8 cellular contexts compared by ENCODE assay signal in genomic region chr15:66883322-66883911, GRCh38.
A peak's percentile ranks its signal among the peaks of the same experiment; 100 is the strongest.
DNase-seq lines count a peak whose midpoint lies in the region; ATAC-seq, FAIRE-seq and TF ChIP-seq lines count a peak whose summit lies in the region.

No MANE protein-coding gene starts in this region.

- H3K27ac ChIP-seq in layer of hippocampus (ENCODE audit: low read depth, low read length) (peak overlapping the region; percentile 65), suprapubic skin (peak overlapping the region; percentile 66)

- FAIRE-seq in A204.1 (lab: Jason Lieb, UNC): peak; percentile 96

- no peak for ATAC-seq in activated CD8-positive, alpha-beta T cell treated with anti-CD3 and anti-CD28 coated beads for 36 hours

- H3K9me3 ChIP-seq in suprapubic skin: no peaks in the 10 kb centered on the region

- peaks cover 56% of the 10 kb centered on the region for H3K4me1 Mint-ChIP-seq in chondrocyte (ENCODE audit: low read depth)
- no peaks in the 10 kb centered on the region for H3K4me1 Mint-ChIP-seq in activated naive CD4-positive, alpha-beta T cell treated with anti-CD3 and anti-CD28 coated beads, Interleukin-2, amount 10 ng/mL, durations not matched to agents 7 days and 5 days
- H3K4me1 Mint-ChIP-seq in activated CD8-positive, alpha-beta T cell treated with anti-CD3 and anti-CD28 coated beads for 36 hours (ENCODE audit: low read depth): peaks cover 2% of the 10 kb centered on the region

- intact Hi-C loops in activated CD8-positive, alpha-beta T cell treated with anti-CD3 and anti-CD28 coated beads for 36 hours (cut with micrococcal nuclease): no loop called here

- peak; percentile 100 for DNase-seq in LHCN-M2 (ENCODE audit: low read depth)
- DNase-seq in chondrocyte (ENCODE audit: low spot score): peak; percentile 97
- DNase-seq in suprapubic skin (ENCODE audit: low spot score in 2 of 2): peak; percentile 96 to 97
- DNase-seq in activated naive CD4-positive, alpha-beta T cell treated with anti-CD3 and anti-CD28 coated beads, Interleukin-2, amount 10 ng/mL, durations not matched to agents 7 days and 5 days: no peak
- DNase-seq in GM19238 (ENCODE audit: insufficient read length, low spot score): no peak
- no peak for DNase-seq in activated CD8-positive, alpha-beta T cell treated with anti-CD3 and anti-CD28 coated beads for 36 hours

- H3K27ac Mint-ChIP-seq in chondrocyte (ENCODE audit: unreplicated experiment): peak overlapping the region; percentile 95
- H3K27ac Mint-ChIP-seq in activated naive CD4-positive, alpha-beta T cell treated with anti-CD3 and anti-CD28 coated beads, Interleukin-2, amount 10 ng/mL, durations not matched to agents 7 days and 5 days: no peak overlapping the region
- H3K27ac Mint-ChIP-seq in activated CD8-positive, alpha-beta T cell treated with anti-CD3 and anti-CD28 coated beads for 36 hours: no peak overlapping the region

- H3K27me3 Mint-ChIP-seq in chondrocyte (ENCODE audit: low read depth): no peaks in the 10 kb centered on the region
- H3K27me3 Mint-ChIP-seq in activated naive CD4-positive, alpha-beta T cell treated with anti-CD3 and anti-CD28 coated beads, Interleukin-2, amount 10 ng/mL, durations not matched to agents 7 days and 5 days: peaks cover 49% of the 10 kb centered on the region
- no peaks in the 10 kb centered on the region for H3K27me3 Mint-ChIP-seq in activated CD8-positive, alpha-beta T cell treated with anti-CD3 and anti-CD28 coated beads for 36 hours

- TF ChIP-seq CTCF in chondrocyte (IDR thresholded peaks at IDR 0.05) (no peak), suprapubic skin (IDR thresholded peaks at IDR 0.05) (no peak)
- no peak for TF ChIP-seq CTCF in activated CD8-positive, alpha-beta T cell treated with anti-CD3 and anti-CD28 coated beads for 36 hours (IDR thresholded peaks at IDR 0.05)

- no peak overlapping the region for H3K4me3 ChIP-seq in suprapubic skin

- H3K4me3 Mint-ChIP-seq in chondrocyte (ENCODE audit: unreplicated experiment): no peak overlapping the region
- no peak overlapping the region for H3K4me3 Mint-ChIP-seq in activated naive CD4-positive, alpha-beta T cell treated with anti-CD3 and anti-CD28 coated beads, Interleukin-2, amount 10 ng/mL, durations not matched to agents 7 days and 5 days
- H3K4me3 Mint-ChIP-seq in activated CD8-positive, alpha-beta T cell treated with anti-CD3 and anti-CD28 coated beads for 36 hours: no peak overlapping the region

- CTCF ChIA-PET in activated naive CD4-positive, alpha-beta T cell treated with anti-CD3 and anti-CD28 coated beads, Interleukin-2, amount 10 ng/mL, durations not matched to agents 7 days and 5 days (lab: Charles Lee): interaction anchor here (1.0 kb wide), 1 partner anchor 32 kb away, joined by 5 read pairs; no protein-coding TSS in a partner anchor
- CTCF ChIA-PET in activated CD8-positive, alpha-beta T cell treated with anti-CD3 and anti-CD28 coated beads for 36 hours (lab: Charles Lee): interaction anchor here (1.9 kb wide), 1 partner anchor 10 kb away, joined by 4 read pairs; no protein-coding TSS in a partner anchor

- no peaks in the 10 kb centered on the region for H3K36me3 Mint-ChIP-seq in chondrocyte (ENCODE audit: low read depth)
- no peaks in the 10 kb centered on the region for H3K36me3 Mint-ChIP-seq in activated naive CD4-positive, alpha-beta T cell treated with anti-CD3 and anti-CD28 coated beads, Interleukin-2, amount 10 ng/mL, durations not matched to agents 7 days and 5 days
- no peaks in the 10 kb centered on the region for H3K36me3 Mint-ChIP-seq in activated CD8-positive, alpha-beta T cell treated with anti-CD3 and anti-CD28 coated beads for 36 hours (ENCODE audit: low read depth)

- peak; percentile 15 for TF ChIP-seq EP300 in suprapubic skin (IDR thresholded peaks at IDR 0.05)

- H3K9me3 Mint-ChIP-seq in chondrocyte (ENCODE audit: low read depth): no peaks in the 10 kb centered on the region
- no peaks in the 10 kb centered on the region for H3K9me3 Mint-ChIP-seq in activated naive CD4-positive, alpha-beta T cell treated with anti-CD3 and anti-CD28 coated beads, Interleukin-2, amount 10 ng/mL, durations not matched to agents 7 days and 5 days
- no peaks in the 10 kb centered on the region for H3K9me3 Mint-ChIP-seq in activated CD8-positive, alpha-beta T cell treated with anti-CD3 and anti-CD28 coated beads for 36 hours

- H3K4me1 ChIP-seq in suprapubic skin: peaks cover 34% of the 10 kb centered on the region

- 10% methylated on average over 10 of the region's 10 CpGs for WGBS in suprapubic skin

- no peaks in the 10 kb centered on the region for H3K36me3 ChIP-seq in suprapubic skin

- H3K27me3 ChIP-seq in layer of hippocampus (ENCODE audit: control insufficient read depth, insufficient read depth, low read length) (no peaks in the 10 kb centered on the region), suprapubic skin (no peaks in the 10 kb centered on the region)

- POLR2A ChIA-PET in activated CD8-positive, alpha-beta T cell treated with anti-CD3 and anti-CD28 coated beads for 36 hours (lab: Charles Lee): interaction anchor here (0.6 kb wide), 1 partner anchor 207 kb away, joined by 5 read pairs; no protein-coding TSS in a partner anchor

- TF ChIP-seq POLR2A in suprapubic skin (IDR thresholded peaks at IDR 0.05): no peak

Comparison
In these comparisons a context has a peak if more than half of its experiments do, and no peak if none do; other contexts are left out.
1. DNase-seq: peak in LHCN-M2 (single experiment), chondrocyte (single experiment) and suprapubic skin (2 of 2); none in activated naive CD4-positive, alpha-beta T cell treated with anti-CD3 and anti-CD28 coated beads, Interleukin-2, amount 10 ng/mL, durations not matched to agents 7 days and 5 days (single experiment), GM19238 (single experiment) and activated CD8-positive, alpha-beta T cell treated with anti-CD3 and anti-CD28 coated beads for 36 hours (single experiment).